8 cellular contexts compared by ENCODE assay signal in genomic region chr11:18012314-18012905, GRCh38. TPM values are rescaled to one million over a fixed set of nuclear protein-coding genes. Genes with fewer than 3 reads are reported as not detected.
DNase-seq lines count a peak whose midpoint lies in the region; ATAC-seq, FAIRE-seq and TF ChIP-seq lines count a peak whose summit lies in the region.

No MANE protein-coding gene starts in this region.

- no peak for TF ChIP-seq EP300 in HepG2 (IDR thresholded peaks at IDR 0.05; ENCODE audit: low read depth in 2 of 2, low read length in 2 of 2)
- TF ChIP-seq EP300 in HepG2 (CRISPR knock-in tag; IDR thresholded peaks at IDR 0.05; ENCODE audit: borderline replicate concordance), result no peak

- CTCF ChIA-PET in HepG2 (lab: Yijun Ruan, JAX; ENCODE audit: low intra/inter-chr PET ratio, low total read pairs), result interaction anchor here (0.6 kb wide), 2 partner anchors 32 to 94 kb away, joined by 3 read pairs; no protein-coding TSS in a partner anchor

- TF ChIP-seq POLR2A in HepG2 (IDR thresholded peaks at IDR 0.05; ENCODE audit: insufficient read depth in 1 of 2, low read depth in 2 of 2, low read length in 2 of 2), result peak in 1 of 2 experiments; percentile 5; a peak in 1 of 4 replicates

- H3K4me1 ChIP-seq in colonic mucosa (no peaks in the 10 kb centered on the region), HepG2 (ENCODE audit: insufficient read depth, low read length) (peaks cover 47% of the 10 kb centered on the region)

- peak overlapping the region; percentile 97 for H3K4me2 ChIP-seq in HepG2 (ENCODE audit: low read depth, low read length)

- BruUV-seq in HepG2 (replicated peaks; lab: Mats Ljungman, UMichigan), result no TSS peak

- peak; percentile 26 for FAIRE-seq in HepG2 (lab: Jason Lieb, UNC)

- peak overlapping the region; percentile 64 for H3K9ac ChIP-seq in SK-N-MC (ENCODE audit: insufficient read length)
- peak overlapping the region; percentile 66 to 71 for H3K9ac ChIP-seq in colonic mucosa (ENCODE audit: low read depth in 2 of 2, low read length in 2 of 2)
- H3K9ac ChIP-seq in HepG2 (ENCODE audit: insufficient read depth, low read depth, low read length), result peak overlapping the region; percentile 85

- H3K9me3 ChIP-seq in SK-N-MC (ENCODE audit: low read depth, low read length) (no peaks in the 10 kb centered on the region), colonic mucosa (no peaks in the 10 kb centered on the region), HepG2 (ENCODE audit: low read length) (no peaks in the 10 kb centered on the region)

- POLR2A ChIA-PET in HepG2 (lab: Yijun Ruan, JAX), result interaction anchor here (0.6 to 3.4 kb wide), 5 partner anchors 11 to 1262 kb away, joined by 3 to 25 read pairs (median 4); partner anchors contain the start of gene SAAL1

- no peaks in the 10 kb centered on the region for H4K20me1 ChIP-seq in HepG2 (ENCODE audit: insufficient read depth, low read length)

- 0% methylated on average over 2 of the region's 39 CpGs for WGBS in HepG2 (ENCODE audit: low lambda C conversion rate)

- H3K4me3 ChIP-seq in SK-N-MC, result peak overlapping the region; percentile 95
- peak overlapping the region; percentile 84 for H3K4me3 ChIP-seq in colonic mucosa
- peak overlapping the region; percentile 54 to 92 (median 74) for H3K4me3 ChIP-seq in HepG2 (replicated peaks in 1 of 3; ENCODE audit: insufficient read depth in 1 of 3, low read depth in 2 of 3, low read length in 3 of 3)

- in situ Hi-C loops in HepG2 (cut with HindIII; ENCODE audit: extremely low pct_ligation_motif_present, low pct_unique_long_range_greater_than_20kb), result loop anchor here (5.0 kb wide), 1 partner anchor 95 kb away; the partner anchor contains the start of gene SAAL1

- no peaks in the 10 kb centered on the region for H3K27me3 ChIP-seq in colonic mucosa
- no peaks in the 10 kb centered on the region; a peak in 1 of 5 replicates for H3K27me3 ChIP-seq in HepG2 (ENCODE audit: control insufficient read depth in 1 of 2, insufficient read depth in 2 of 2, low read length in 2 of 2)

- H3K27ac ChIP-seq in SK-N-MC (no peak overlapping the region), colonic mucosa (peak overlapping the region; percentile 84), HepG2 (ENCODE audit: extremely low read length, insufficient read depth, low read length) (peak overlapping the region; percentile 70)

- no peak for TF ChIP-seq RAD21 in HepG2 (CRISPR knock-in tag; IDR thresholded peaks at IDR 0.05)

- no peak for ATAC-seq in activated CD4-positive, CD25-positive, alpha-beta regulatory T cell treated with anti-CD3 and anti-CD28 coated beads, Interleukin-2, amount 50 U/mL, for 24 hours
- ATAC-seq in HG03159 (IDR thresholded peaks at IDR 0.05; ENCODE audit: unreplicated experiment) (peak; percentile 13), HepG2 (peak; percentile 51), HG02623 (IDR thresholded peaks at IDR 0.05; ENCODE audit: unreplicated experiment) (no peak)

- intact Hi-C loops in colonic mucosa (cut with DNase I), result no loop called here
- intact Hi-C loops in HepG2 (cut with micrococcal nuclease; ENCODE audit: unreplicated experiment), result loop anchor here (2.0 kb wide), 1 partner anchor 94 kb away; the partner anchor contains the start of gene SAAL1

- peak; percentile 37 for DNase-seq in activated CD4-positive, CD25-positive, alpha-beta regulatory T cell treated with anti-CD3 and anti-CD28 coated beads, Interleukin-2, amount 50 U/mL, for 72 hours
- DNase-seq in SK-N-MC (ENCODE audit: low read depth, low spot score), result no peak
- DNase-seq in colonic mucosa, result peak; percentile 35
- peak; percentile 45 for DNase-seq in HepG2 (ENCODE audit: low spot score)
- DNase-seq in stimulated activated naive CD4-positive, alpha-beta T cell treated with Interleukin-2 at 50 U/mL for 16 hours (lab: John Stamatoyannopoulos, UW), result peak; percentile 15

- H2AFZ ChIP-seq in HepG2 (ENCODE audit: low read length), result no peak overlapping the region

- TF ChIP-seq CTCF in colonic mucosa (IDR thresholded peaks at IDR 0.05) (no peak), HepG2 (CRISPR knock-in tag; IDR thresholded peaks at IDR 0.05) (no peak)

- H3K36me3 ChIP-seq in SK-N-MC (ENCODE audit: insufficient read depth, low read length) (no peaks in the 10 kb centered on the region), colonic mucosa (no peaks in the 10 kb centered on the region), HepG2 (replicated peaks in 1 of 2; ENCODE audit: control insufficient read depth in 1 of 2, insufficient read depth in 2 of 2, low read length in 2 of 2) (no peaks in the 10 kb centered on the region)

- H3K79me2 ChIP-seq in HepG2 (ENCODE audit: insufficient read depth, low read length), result peaks cover 39% of the 10 kb centered on the region

TF ChIP-seq in HepG2, 621 proteins besides CTCF, POLR2A, EP300 and RAD21 (continues in another document):
- TF ChIP-seq ZNF510 (CRISPR knock-in tag; IDR thresholded peaks at IDR 0.05; ENCODE audit: low read depth) (no peak), POLR2G (IDR thresholded peaks at IDR 0.05; ENCODE audit: low read depth, low read length) (no peak), ZNF775 (CRISPR knock-in tag; IDR thresholded peaks at IDR 0.05; ENCODE audit: borderline replicate concordance) (no peak)
- TF ChIP-seq, protein P1, sequence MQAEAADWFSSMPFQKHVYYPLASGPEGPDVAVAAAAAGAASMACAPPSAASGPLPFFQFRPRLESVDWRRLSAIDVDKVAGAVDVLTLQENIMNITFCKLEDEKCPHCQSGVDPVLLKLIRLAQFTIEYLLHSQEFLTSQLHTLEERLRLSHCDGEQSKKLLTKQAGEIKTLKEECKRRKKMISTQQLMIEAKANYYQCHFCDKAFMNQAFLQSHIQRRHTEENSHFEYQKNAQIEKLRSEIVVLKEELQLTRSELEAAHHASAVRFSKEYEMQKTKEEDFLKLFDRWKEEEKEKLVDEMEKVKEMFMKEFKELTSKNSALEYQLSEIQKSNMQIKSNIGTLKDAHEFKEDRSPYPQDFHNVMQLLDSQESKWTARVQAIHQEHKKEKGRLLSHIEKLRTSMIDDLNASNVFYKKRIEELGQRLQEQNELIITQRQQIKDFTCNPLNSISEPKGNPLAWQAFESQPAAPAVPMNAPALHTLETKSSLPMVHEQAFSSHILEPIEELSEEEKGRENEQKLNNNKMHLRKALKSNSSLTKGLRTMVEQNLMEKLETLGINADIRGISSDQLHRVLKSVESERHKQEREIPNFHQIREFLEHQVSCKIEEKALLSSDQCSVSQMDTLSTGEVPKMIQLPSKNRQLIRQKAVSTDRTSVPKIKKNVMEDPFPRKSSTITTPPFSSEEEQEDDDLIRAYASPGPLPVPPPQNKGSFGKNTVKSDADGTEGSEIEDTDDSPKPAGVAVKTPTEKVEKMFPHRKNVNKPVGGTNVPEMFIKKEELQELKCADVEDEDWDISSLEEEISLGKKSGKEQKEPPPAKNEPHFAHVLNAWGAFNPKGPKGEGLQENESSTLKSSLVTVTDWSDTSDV (CRISPR knock-in tag; IDR thresholded peaks at IDR 0.05), result no peak

RNA-seq across cellular contexts. Expression of gene SERGEF, which starts 0.4 kb away (rescaled TPM):
- total RNA-seq in colonic mucosa, result 10 to 100 TPM; 23.2 to 36.2 TPM
- total RNA-seq in HepG2 (2016; rRNA removed; fragmentation: Illumina TruSeq; extraction: Trizol), result 114 and 117 TPM in 2 replicates
- 439 and 477 TPM in 2 replicates for total RNA-seq in HepG2 (2016; cell fraction: cytosol; rRNA removed; fragmentation: Illumina TruSeq; extraction: Trizol; ENCODE audit: low read depth)
- 109 and 122 TPM in 2 replicates for total RNA-seq in HepG2 (2016; cell fraction: insoluble cytoplasmic fraction; rRNA removed; fragmentation: Illumina TruSeq; extraction: Trizol)
- total RNA-seq in HepG2 (2016; cell fraction: membrane; rRNA removed; fragmentation: Illumina TruSeq; extraction: Trizol), result 317 and 361 TPM in 2 replicates
- total RNA-seq in HepG2 (2016; cell fraction: nucleus; rRNA removed; fragmentation: Illumina TruSeq; extraction: Trizol), result 64.9 and 76.4 TPM in 2 replicates
- polyA plus RNA-seq in HepG2 (2011; rRNA removed), result 54.5 and 62.6 TPM in 2 replicates
- polyA plus RNA-seq in HepG2 (2011; cell fraction: cytosol; rRNA removed), result 59.1 and 61.0 TPM in 2 replicates
- polyA plus RNA-seq in HepG2 (2011; cell fraction: nucleus; rRNA removed), result 56.3 and 60.9 TPM in 2 replicates
- 73.3 and 103 TPM in 2 replicates for polyA plus RNA-seq in HepG2 (2012)
- 141 and 153 TPM in 2 replicates for polyA plus RNA-seq in HepG2 (2016; cell fraction: cytosol; fragmentation: Illumina TruSeq; extraction: Trizol; ENCODE audit: low read depth)
- 81.0 and 82.1 TPM in 2 replicates for polyA plus RNA-seq in HepG2 (2016; cell fraction: insoluble cytoplasmic fraction; fragmentation: Illumina TruSeq; extraction: Trizol; ENCODE audit: low read depth)
- 156 and 162 TPM in 2 replicates for polyA plus RNA-seq in HepG2 (2016; cell fraction: membrane; fragmentation: Illumina TruSeq; extraction: Trizol; ENCODE audit: low read depth)
- 63.3 and 66.3 TPM in 2 replicates for polyA plus RNA-seq in HepG2 (2016; cell fraction: nucleus; fragmentation: Illumina TruSeq; extraction: Trizol; ENCODE audit: insufficient read depth, low read depth)
- polyA minus RNA-seq in HepG2 (2011; rRNA and poly(A)+ RNA removed; ENCODE audit: low replicate concordance), result 28.1 and 97.6 TPM in 2 replicates
- 39.2 and 52.7 TPM in 2 replicates for polyA minus RNA-seq in HepG2 (2011; cell fraction: cytosol; rRNA and poly(A)+ RNA removed)
- 105 and 132 TPM in 2 replicates for polyA minus RNA-seq in HepG2 (2011; cell fraction: nucleus; rRNA and poly(A)+ RNA removed)

RNA-seq across cellular contexts. Expression of gene TPH1, which starts 33.7 kb away (rescaled TPM):
- total RNA-seq in colonic mucosa (10 to 100 TPM in 1 of 2 donors, 1 to 10 TPM in 1; 6.7 to 12.4 TPM), HepG2 (2016; rRNA removed; fragmentation: Illumina TruSeq; extraction: Trizol) (0.22 and 0.53 TPM in 2 replicates)
- not detected in 2 replicates for total RNA-seq in HepG2 (2016; cell fraction: cytosol; rRNA removed; fragmentation: Illumina TruSeq; extraction: Trizol; ENCODE audit: low read depth)
- total RNA-seq in HepG2 (2016; cell fraction: insoluble cytoplasmic fraction; rRNA removed; fragmentation: Illumina TruSeq; extraction: Trizol), result 0.25 and 0.45 TPM in 2 replicates
- total RNA-seq in HepG2 (2016; cell fraction: membrane; rRNA removed; fragmentation: Illumina TruSeq; extraction: Trizol), result 0.10 and 0.22 TPM in 2 replicates
- total RNA-seq in HepG2 (2016; cell fraction: nucleus; rRNA removed; fragmentation: Illumina TruSeq; extraction: Trizol), result 1.6 and 2.1 TPM in 2 replicates
- polyA plus RNA-seq in HepG2 (2011; rRNA removed), result 0.22 and 0.26 TPM in 2 replicates
- polyA plus RNA-seq in HepG2 (2011; cell fraction: cytosol; rRNA removed), result 0.03 and 0.06 TPM in 2 replicates
- 0.63 and 0.69 TPM in 2 replicates for polyA plus RNA-seq in HepG2 (2011; cell fraction: nucleus; rRNA removed)
- polyA plus RNA-seq in HepG2 (2012), result 0.15 and 0.25 TPM in 2 replicates
- polyA plus RNA-seq in HepG2 (2016; cell fraction: cytosol; fragmentation: Illumina TruSeq; extraction: Trizol; ENCODE audit: low read depth), result 0.02 TPM in 1 of 2 replicates, not detected in the other
- polyA plus RNA-seq in HepG2 (2016; cell fraction: insoluble cytoplasmic fraction; fragmentation: Illumina TruSeq; extraction: Trizol; ENCODE audit: low read depth), result 0.19 and 0.21 TPM in 2 replicates
- 0.03 and 0.06 TPM in 2 replicates for polyA plus RNA-seq in HepG2 (2016; cell fraction: membrane; fragmentation: Illumina TruSeq; extraction: Trizol; ENCODE audit: low read depth)
- 4.5 and 7.4 TPM in 2 replicates for polyA plus RNA-seq in HepG2 (2016; cell fraction: nucleus; fragmentation: Illumina TruSeq; extraction: Trizol; ENCODE audit: insufficient read depth, low read depth)
- polyA minus RNA-seq in HepG2 (2011; rRNA and poly(A)+ RNA removed; ENCODE audit: low replicate concordance), result 0.04 TPM in 1 of 2 replicates, not detected in the other
- polyA minus RNA-seq in HepG2 (2011; cell fraction: cytosol; rRNA and poly(A)+ RNA removed), result not detected in 2 replicates
- 0.50 and 0.77 TPM in 2 replicates for polyA minus RNA-seq in HepG2 (2011; cell fraction: nucleus; rRNA and poly(A)+ RNA removed)

Comparison
In these comparisons a context has a peak if more than half of its experiments do, and no peak if none do; other contexts are left out.
1. ATAC-seq: peak in HG03159 (single experiment) and HepG2 (single experiment); none in activated CD4-positive, CD25-positive, alpha-beta regulatory T cell treated with anti-CD3 and anti-CD28 coated beads, Interleukin-2, amount 50 U/mL, for 24 hours (0 of 2) and HG02623 (single experiment).
2. Peak in every context shown above with its lines, with median percentiles within 50 percentile points of each other: H3K4me3 ChIP-seq and H3K9ac ChIP-seq.